15 cellular contexts compared by ENCODE assay signal in genomic region chr11:15618583-15619032, GRCh38.
DNase-seq lines count a peak whose midpoint lies in the region; ATAC-seq, FAIRE-seq and TF ChIP-seq lines count a peak whose summit lies in the region.
"Had no signal": no experiment of that assay in that cellular context is flagged by ENCODE, and none has a peak within 500 bp of the region (broad histone marks: within the 10 kb centered on the region; RNA-seq: fewer than 3 reads in every experiment).

No MANE protein-coding gene starts in this region.

- H3K9ac ChIP-seq in mammary epithelial cell (ENCODE audit: insufficient read depth, low read length), result no peak overlapping the region
- H3K9ac ChIP-seq: KMS-11 had no signal

- H3K36me3 ChIP-seq in mammary epithelial cell (ENCODE audit: insufficient read depth, low read length), result no peaks in the 10 kb centered on the region
- no peaks in the 10 kb centered on the region for H3K36me3 ChIP-seq in hepatocyte (replicated peaks; ENCODE audit: insufficient read depth, low read depth)
- H3K36me3 ChIP-seq in small intestine (ENCODE audit: control insufficient read depth in 2 of 2, insufficient read depth in 2 of 2, low read length in 2 of 2), result no peaks in the 10 kb centered on the region
- H3K36me3 ChIP-seq: HAP-1 had no signal

- H3K4me2 ChIP-seq in mammary epithelial cell (ENCODE audit: insufficient read depth, low read depth, low read length) (no peak overlapping the region), hepatocyte (no peak overlapping the region)
- H3K4me2 ChIP-seq: KMS-11 had no signal

- CTCF ChIA-PET in mammary epithelial cell (lab: Charles Lee; ENCODE audit: low non-redundant PET), result no interaction called here

- no peaks in the 10 kb centered on the region for H4K20me1 ChIP-seq in mammary epithelial cell (ENCODE audit: insufficient read depth, low read length)
- H4K20me1 ChIP-seq in hepatocyte (ENCODE audit: insufficient read depth, poor library complexity, severe bottlenecking), result no peaks in the 10 kb centered on the region

- H3K27ac ChIP-seq in mammary epithelial cell (ENCODE audit: insufficient read depth, low read depth, low read length), result no peak overlapping the region
- peak overlapping the region; percentile 4 for H3K27ac ChIP-seq in hepatocyte
- H3K27ac ChIP-seq in small intestine (ENCODE audit: low read depth in 1 of 2, low read length in 1 of 2), result no peak overlapping the region
- no peak overlapping the region for H3K27ac ChIP-seq in right cardiac atrium (ENCODE audit: low read length)
- H3K27ac ChIP-seq: KMS-11 had no signal

- H2AFZ ChIP-seq in mammary epithelial cell (ENCODE audit: low read depth, low read length) (no peak overlapping the region), hepatocyte (no peak overlapping the region)

- peak; percentile 39 to 91 for DNase-seq in T47D (ENCODE audit: low read depth in 1 of 2, low spot score in 1 of 2)
- no peak for DNase-seq in mammary epithelial cell
- DNase-seq in hepatocyte (ENCODE audit: low spot score), result peak; percentile 28
- peak; percentile 90 for DNase-seq in small intestine
- no peak for DNase-seq in activated CD4-positive, alpha-beta T cell treated with anti-CD3 and anti-CD28 coated beads, Interleukin-2, amount 50 U/mL, for 1 hour
- no peak for DNase-seq in right cardiac atrium
- DNase-seq: ACHN; C1 segment of cervical spinal cord; CD4-positive, alpha-beta memory T cell; DND-41 had no signal

- H3K4me3 ChIP-seq in mammary epithelial cell (replicated peaks in 1 of 3; ENCODE audit: insufficient read depth in 1 of 3, low read depth in 2 of 3, low read length in 3 of 3), result no peak overlapping the region
- H3K4me3 ChIP-seq in hepatocyte, result no peak overlapping the region
- no peak overlapping the region for H3K4me3 ChIP-seq in small intestine (ENCODE audit: low read depth in 1 of 2, low read length in 2 of 2)
- H3K4me3 ChIP-seq in right cardiac atrium (ENCODE audit: low read length), result no peak overlapping the region
- H3K4me3 ChIP-seq: HAP-1 had no signal

- no peak for TF ChIP-seq CTCF in mammary epithelial cell (conservative IDR thresholded peaks at IDR 0.05 in 1 of 2, IDR thresholded peaks at IDR 0.05 in 1 of 2; ENCODE audit: extremely low read depth in 1 of 2, insufficient read depth in 1 of 2, low read depth in 1 of 2, low read length in 2 of 2)
- no peak for TF ChIP-seq CTCF in hepatocyte (IDR thresholded peaks at IDR 0.05; ENCODE audit: poor library complexity)

- intact Hi-C loops in mammary epithelial cell (cut with micrococcal nuclease), result no loop called here
- intact Hi-C loops in right cardiac atrium (cut with DNase I), result no loop called here

- in situ Hi-C loops in T47D (cut with HindIII; ENCODE audit: low pct_unique_long_range_greater_than_20kb, low sequenced_read_pairs) (no loop called here), mammary epithelial cell (cut with MboI; ENCODE audit: low sequenced_read_pairs in 2 of 2) (no loop called here)

- H3K27me3 ChIP-seq in mammary epithelial cell (ENCODE audit: insufficient read depth, low read length) (no peaks in the 10 kb centered on the region), hepatocyte (no peaks in the 10 kb centered on the region), small intestine (ENCODE audit: control insufficient read depth in 2 of 2, insufficient read depth in 2 of 2, low read length in 2 of 2) (no peaks in the 10 kb centered on the region), right cardiac atrium (ENCODE audit: control insufficient read depth, insufficient read depth) (no peaks in the 10 kb centered on the region)

- no peak for ATAC-seq in GM19023 (IDR thresholded peaks at IDR 0.05; ENCODE audit: unreplicated experiment)
- no peak for ATAC-seq in right cardiac atrium

- BruUV-seq in mammary epithelial cell (replicated peaks; lab: Mats Ljungman, UMichigan), result no TSS peak

- H3K79me2 ChIP-seq in mammary epithelial cell (ENCODE audit: insufficient read depth, low read length), result no peaks in the 10 kb centered on the region
- no peaks in the 10 kb centered on the region for H3K79me2 ChIP-seq in hepatocyte

- H3K4me1 ChIP-seq in mammary epithelial cell (ENCODE audit: insufficient read depth, low read length) (no peaks in the 10 kb centered on the region), hepatocyte (ENCODE audit: insufficient read depth) (peaks cover 8% of the 10 kb centered on the region), small intestine (ENCODE audit: control insufficient read depth in 2 of 2, insufficient read depth in 1 of 2, low read depth in 1 of 2, low read length in 1 of 2) (peaks cover 0 to 6% of the 10 kb centered on the region in 2 donors), right cardiac atrium (ENCODE audit: control insufficient read depth, insufficient read depth, low read length) (no peaks in the 10 kb centered on the region)
- H3K4me1 ChIP-seq: HAP-1 had no signal

- dilution Hi-C loops in mammary epithelial cell (cut with HindIII; ENCODE audit: low sequenced_read_pairs), result no loop called here

- peak; percentile 44 for FAIRE-seq in small intestine (lab: Jason Lieb, UNC)
- FAIRE-seq: GM19239, H1 had no signal

- H3K9me3 ChIP-seq in mammary epithelial cell (replicated peaks; ENCODE audit: insufficient read depth, low read length) (no peaks in the 10 kb centered on the region), hepatocyte (ENCODE audit: low read depth) (no peaks in the 10 kb centered on the region), small intestine (ENCODE audit: control insufficient read depth, low read depth) (no peaks in the 10 kb centered on the region), right cardiac atrium (ENCODE audit: control insufficient read depth, low read length) (no peaks in the 10 kb centered on the region)
- H3K9me3 ChIP-seq: HAP-1 had no signal

- 50% methylated on average over 2 of the region's 2 CpGs for whole genome bisulfite sequencing in mammary epithelial cell (ENCODE audit: low coverage, missing lambda C conversion rate)
- 75% methylated on average over 2 of the region's 2 CpGs for WGBS in hepatocyte (ENCODE audit: low lambda C conversion rate, missing lambda C conversion rate)
- 4 to 67% (median 52%) methylated on average over 2 of the region's 2 CpGs for WGBS in small intestine, 3 donors
- 87% methylated on average over 2 of the region's 2 CpGs for WGBS in right cardiac atrium

- H3K9me2 ChIP-seq in hepatocyte (replicated peaks; ENCODE audit: insufficient read depth), result no peaks in the 10 kb centered on the region

Comparison
In these comparisons a context has a peak if more than half of its experiments do, and no peak if none do; other contexts are left out.
1. DNase-seq: peak in T47D (2 of 2), hepatocyte (single experiment) and small intestine (single experiment); none in mammary epithelial cell (single experiment), activated CD4-positive, alpha-beta T cell treated with anti-CD3 and anti-CD28 coated beads, Interleukin-2, amount 50 U/mL, for 1 hour (single experiment) and right cardiac atrium (0 of 3).